In the genomic region with DNA sequence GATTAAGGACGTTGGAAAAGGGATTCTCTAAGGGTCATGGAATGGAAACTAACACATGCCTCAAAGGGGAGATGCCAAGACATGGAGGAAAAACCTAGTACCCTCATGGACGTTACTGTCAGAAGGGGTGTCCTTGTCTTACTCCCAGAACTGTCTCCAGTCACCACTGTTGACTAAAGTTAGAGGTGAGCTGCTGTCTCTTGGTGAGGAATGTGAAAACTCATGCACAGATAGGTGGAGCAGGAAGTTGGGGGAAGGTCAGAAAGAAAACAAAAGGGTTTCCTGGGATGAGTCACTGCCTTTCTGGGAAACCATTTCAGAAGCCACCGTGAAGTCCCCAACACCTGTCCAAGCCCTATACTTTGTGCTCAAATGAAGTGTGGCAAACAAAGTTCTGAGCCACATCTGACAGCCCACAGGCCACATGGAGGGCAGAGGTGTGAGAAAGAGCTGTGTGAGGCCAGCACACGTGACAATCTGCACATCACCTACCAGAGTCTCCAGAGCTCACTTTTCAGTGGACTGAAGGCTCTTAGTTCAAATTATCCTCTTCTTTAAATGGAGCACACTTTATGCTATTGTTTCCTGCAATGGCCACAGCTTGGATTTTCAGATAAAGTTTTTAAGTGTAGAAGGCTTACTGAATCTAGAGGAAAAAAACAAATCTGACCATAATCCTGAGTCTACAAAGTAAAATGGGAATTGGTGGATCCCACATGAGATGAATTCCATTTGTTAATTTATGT, we compare ENCODE assay signal across 1 cellular context.
TF ChIP-seq lines count a peak whose summit lies in the region.

No MANE protein-coding gene starts in this region.

TF ChIP-seq in GM12878, 131 proteins besides CTCF, POLR2A, EP300 and RAD21 (continued from another document and continues in another):
- TF ChIP-seq, protein P1, sequence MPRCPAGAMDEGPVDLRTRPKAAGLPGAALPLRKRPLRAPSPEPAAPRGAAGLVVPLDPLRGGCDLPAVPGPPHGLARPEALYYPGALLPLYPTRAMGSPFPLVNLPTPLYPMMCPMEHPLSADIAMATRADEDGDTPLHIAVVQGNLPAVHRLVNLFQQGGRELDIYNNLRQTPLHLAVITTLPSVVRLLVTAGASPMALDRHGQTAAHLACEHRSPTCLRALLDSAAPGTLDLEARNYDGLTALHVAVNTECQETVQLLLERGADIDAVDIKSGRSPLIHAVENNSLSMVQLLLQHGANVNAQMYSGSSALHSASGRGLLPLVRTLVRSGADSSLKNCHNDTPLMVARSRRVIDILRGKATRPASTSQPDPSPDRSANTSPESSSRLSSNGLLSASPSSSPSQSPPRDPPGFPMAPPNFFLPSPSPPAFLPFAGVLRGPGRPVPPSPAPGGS (IDR thresholded peaks at IDR 0.05; ENCODE audit: borderline replicate concordance, insufficient read depth, low read depth, low read length, poor library complexity, severe bottlenecking) = peak; percentile 65
- TF ChIP-seq CBX5 (IDR thresholded peaks at IDR 0.05; ENCODE audit: low read depth) (peak; percentile 74; the same call in 1 of the 2 replicates), ZSCAN29 (IDR thresholded peaks at IDR 0.05) (no peak), BCL11A (IDR thresholded peaks at IDR 0.05; ENCODE audit: low read depth, low read length) (peak; percentile 82), NBN (IDR thresholded peaks at IDR 0.05) (peak; percentile 96), BRCA1 (IDR thresholded peaks at IDR 0.05; ENCODE audit: low read depth, low read length) (no peak), SUZ12 (IDR thresholded peaks at IDR 0.05; ENCODE audit: unreplicated experiment) (no peak), EZH2 (IDR thresholded peaks at IDR 0.05; ENCODE audit: borderline replicate concordance, control insufficient read depth, low read depth, low read length) (no peak), IRF5 (IDR thresholded peaks at IDR 0.05; ENCODE audit: borderline replicate concordance) (no peak), SKIL (IDR thresholded peaks at IDR 0.05; ENCODE audit: low read depth, poor library complexity, severe bottlenecking) (peak; percentile 94), STAT3 (IDR thresholded peaks at IDR 0.05; ENCODE audit: low read depth, low read length) (peak; percentile 99), PBX3 (IDR thresholded peaks at IDR 0.05; ENCODE audit: insufficient replicate concordance, low read depth, low read length) (no peak), YBX1 (IDR thresholded peaks at IDR 0.05) (no peak), NFIC (IDR thresholded peaks at IDR 0.05; ENCODE audit: low read depth, low read length) (peak; percentile 93), GATAD2B (conservative IDR thresholded peaks at IDR 0.05; ENCODE audit: low read depth) (peak; percentile 88), ZNF622 (IDR thresholded peaks at IDR 0.05) (no peak), FOXK2 (IDR thresholded peaks at IDR 0.05) (no peak), ZNF274 (IDR thresholded peaks at IDR 0.05; ENCODE audit: insufficient read depth, insufficient read length) (no peak), RELA (IDR thresholded peaks at IDR 0.05; ENCODE audit: borderline replicate concordance, partially characterized antibody) (peak; percentile 95), TCF7 (IDR thresholded peaks at IDR 0.05; ENCODE audit: borderline replicate concordance) (peak; percentile 98), ZNF24 (IDR thresholded peaks at IDR 0.05) (0 out of 2 replicates have a peak, but pooled peaks have one; percentile 43), ZNF384 (IDR thresholded peaks at IDR 0.05; ENCODE audit: borderline replicate concordance, low read depth, low read length) (no peak), MEF2B (IDR thresholded peaks at IDR 0.05; ENCODE audit: partially characterized antibody, poor library complexity, severe bottlenecking) (peak; percentile 83), POU2F2 (IDR thresholded peaks at IDR 0.05; ENCODE audit: borderline replicate concordance, low read depth, low read length) (peak; percentile 91), CREM (IDR thresholded peaks at IDR 0.05; ENCODE audit: low read depth) (peak; percentile 72; the same call in 1 of the 2 replicates), RB1 (IDR thresholded peaks at IDR 0.05; ENCODE audit: borderline replicate concordance) (no peak), NR2C2 (IDR thresholded peaks at IDR 0.05; ENCODE audit: borderline replicate concordance, control insufficient read depth, insufficient read length, low read depth) (no peak), EGR1 (IDR thresholded peaks at IDR 0.05; ENCODE audit: borderline replicate concordance in 1 of 2, low read depth in 2 of 2, low read length in 2 of 2) (no peak), BHLHE40 (IDR thresholded peaks at IDR 0.05; ENCODE audit: borderline replicate concordance in 1 of 2, low read depth in 2 of 2, low read length in 1 of 2) (peak; percentile 98), MYC (IDR thresholded peaks at IDR 0.05; ENCODE audit: insufficient read depth, insufficient read length, insufficient replicate concordance, low read length, severe bottlenecking) (no peak), CEBPB (IDR thresholded peaks at IDR 0.05; ENCODE audit: borderline replicate concordance in 1 of 2, low read depth in 2 of 2, low read length in 2 of 2) (no peak; a peak in 1 of 4 replicates), MEF2A (IDR thresholded peaks at IDR 0.05; ENCODE audit: insufficient read depth, low read depth, low read length) (peak; percentile 66; the same call in 1 of the 2 replicates), SREBF1 (IDR thresholded peaks at IDR 0.05; ENCODE audit: low read length) (no peak), IKZF2 (IDR thresholded peaks at IDR 0.05) (peak; percentile 99), ZNF217 (IDR thresholded peaks at IDR 0.05) (peak; percentile 79; the same call in 1 of the 2 replicates), TARDBP (IDR thresholded peaks at IDR 0.05; ENCODE audit: borderline replicate concordance) (no peak), RBBP5 (conservative IDR thresholded peaks at IDR 0.05) (no peak), ZNF207 (IDR thresholded peaks at IDR 0.05; ENCODE audit: borderline replicate concordance) (no peak), E2F8 (IDR thresholded peaks at IDR 0.05; ENCODE audit: low read depth, partially characterized antibody) (peak; percentile 63), SRF (IDR thresholded peaks at IDR 0.05; ENCODE audit: low read depth in 2 of 2, low read length in 2 of 2) (peak in 1 of 2 experiments; percentile 63; a peak in 1 of 4 replicates), NFYA (IDR thresholded peaks at IDR 0.05; ENCODE audit: borderline replicate concordance, low read depth, low read length) (no peak), CBFB (IDR thresholded peaks at IDR 0.05; ENCODE audit: low read depth) (peak; percentile 91)
- TF ChIP-seq, protein P2, sequence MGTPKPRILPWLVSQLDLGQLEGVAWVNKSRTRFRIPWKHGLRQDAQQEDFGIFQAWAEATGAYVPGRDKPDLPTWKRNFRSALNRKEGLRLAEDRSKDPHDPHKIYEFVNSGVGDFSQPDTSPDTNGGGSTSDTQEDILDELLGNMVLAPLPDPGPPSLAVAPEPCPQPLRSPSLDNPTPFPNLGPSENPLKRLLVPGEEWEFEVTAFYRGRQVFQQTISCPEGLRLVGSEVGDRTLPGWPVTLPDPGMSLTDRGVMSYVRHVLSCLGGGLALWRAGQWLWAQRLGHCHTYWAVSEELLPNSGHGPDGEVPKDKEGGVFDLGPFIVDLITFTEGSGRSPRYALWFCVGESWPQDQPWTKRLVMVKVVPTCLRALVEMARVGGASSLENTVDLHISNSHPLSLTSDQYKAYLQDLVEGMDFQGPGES (IDR thresholded peaks at IDR 0.05) = no peak
- TF ChIP-seq, protein P3, sequence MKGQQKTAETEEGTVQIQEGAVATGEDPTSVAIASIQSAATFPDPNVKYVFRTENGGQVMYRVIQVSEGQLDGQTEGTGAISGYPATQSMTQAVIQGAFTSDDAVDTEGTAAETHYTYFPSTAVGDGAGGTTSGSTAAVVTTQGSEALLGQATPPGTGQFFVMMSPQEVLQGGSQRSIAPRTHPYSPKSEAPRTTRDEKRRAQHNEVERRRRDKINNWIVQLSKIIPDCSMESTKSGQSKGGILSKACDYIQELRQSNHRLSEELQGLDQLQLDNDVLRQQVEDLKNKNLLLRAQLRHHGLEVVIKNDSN (IDR thresholded peaks at IDR 0.05; ENCODE audit: borderline replicate concordance, extremely low read length, insufficient read depth, low read depth, low read length) = peak; percentile 86
- TF ChIP-seq, protein P4, sequence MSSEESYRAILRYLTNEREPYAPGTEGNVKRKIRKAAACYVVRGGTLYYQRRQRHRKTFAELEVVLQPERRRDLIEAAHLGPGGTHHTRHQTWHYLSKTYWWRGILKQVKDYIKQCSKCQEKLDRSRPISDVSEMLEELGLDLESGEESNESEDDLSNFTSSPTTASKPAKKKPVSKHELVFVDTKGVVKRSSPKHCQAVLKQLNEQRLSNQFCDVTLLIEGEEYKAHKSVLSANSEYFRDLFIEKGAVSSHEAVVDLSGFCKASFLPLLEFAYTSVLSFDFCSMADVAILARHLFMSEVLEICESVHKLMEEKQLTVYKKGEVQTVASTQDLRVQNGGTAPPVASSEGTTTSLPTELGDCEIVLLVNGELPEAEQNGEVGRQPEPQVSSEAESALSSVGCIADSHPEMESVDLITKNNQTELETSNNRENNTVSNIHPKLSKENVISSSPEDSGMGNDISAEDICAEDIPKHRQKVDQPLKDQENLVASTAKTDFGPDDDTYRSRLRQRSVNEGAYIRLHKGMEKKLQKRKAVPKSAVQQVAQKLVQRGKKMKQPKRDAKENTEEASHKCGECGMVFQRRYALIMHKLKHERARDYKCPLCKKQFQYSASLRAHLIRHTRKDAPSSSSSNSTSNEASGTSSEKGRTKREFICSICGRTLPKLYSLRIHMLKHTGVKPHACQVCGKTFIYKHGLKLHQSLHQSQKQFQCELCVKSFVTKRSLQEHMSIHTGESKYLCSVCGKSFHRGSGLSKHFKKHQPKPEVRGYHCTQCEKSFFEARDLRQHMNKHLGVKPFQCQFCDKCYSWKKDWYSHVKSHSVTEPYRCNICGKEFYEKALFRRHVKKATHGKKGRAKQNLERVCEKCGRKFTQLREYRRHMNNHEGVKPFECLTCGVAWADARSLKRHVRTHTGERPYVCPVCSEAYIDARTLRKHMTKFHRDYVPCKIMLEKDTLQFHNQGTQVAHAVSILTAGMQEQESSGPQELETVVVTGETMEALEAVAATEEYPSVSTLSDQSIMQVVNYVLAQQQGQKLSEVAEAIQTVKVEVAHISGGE (CRISPR knock-in tag; IDR thresholded peaks at IDR 0.05) = no peak
- TF ChIP-seq, protein P5, sequence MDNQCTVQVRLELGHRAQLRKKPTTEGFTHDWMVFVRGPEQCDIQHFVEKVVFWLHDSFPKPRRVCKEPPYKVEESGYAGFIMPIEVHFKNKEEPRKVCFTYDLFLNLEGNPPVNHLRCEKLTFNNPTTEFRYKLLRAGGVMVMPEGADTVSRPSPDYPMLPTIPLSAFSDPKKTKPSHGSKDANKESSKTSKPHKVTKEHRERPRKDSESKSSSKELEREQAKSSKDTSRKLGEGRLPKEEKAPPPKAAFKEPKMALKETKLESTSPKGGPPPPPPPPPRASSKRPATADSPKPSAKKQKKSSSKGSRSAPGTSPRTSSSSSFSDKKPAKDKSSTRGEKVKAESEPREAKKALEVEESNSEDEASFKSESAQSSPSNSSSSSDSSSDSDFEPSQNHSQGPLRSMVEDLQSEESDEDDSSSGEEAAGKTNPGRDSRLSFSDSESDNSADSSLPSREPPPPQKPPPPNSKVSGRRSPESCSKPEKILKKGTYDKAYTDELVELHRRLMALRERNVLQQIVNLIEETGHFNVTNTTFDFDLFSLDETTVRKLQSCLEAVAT (IDR thresholded peaks at IDR 0.05) = peak; percentile 98
